ENCODE assay signal across 20 cellular contexts in the genomic region with DNA sequence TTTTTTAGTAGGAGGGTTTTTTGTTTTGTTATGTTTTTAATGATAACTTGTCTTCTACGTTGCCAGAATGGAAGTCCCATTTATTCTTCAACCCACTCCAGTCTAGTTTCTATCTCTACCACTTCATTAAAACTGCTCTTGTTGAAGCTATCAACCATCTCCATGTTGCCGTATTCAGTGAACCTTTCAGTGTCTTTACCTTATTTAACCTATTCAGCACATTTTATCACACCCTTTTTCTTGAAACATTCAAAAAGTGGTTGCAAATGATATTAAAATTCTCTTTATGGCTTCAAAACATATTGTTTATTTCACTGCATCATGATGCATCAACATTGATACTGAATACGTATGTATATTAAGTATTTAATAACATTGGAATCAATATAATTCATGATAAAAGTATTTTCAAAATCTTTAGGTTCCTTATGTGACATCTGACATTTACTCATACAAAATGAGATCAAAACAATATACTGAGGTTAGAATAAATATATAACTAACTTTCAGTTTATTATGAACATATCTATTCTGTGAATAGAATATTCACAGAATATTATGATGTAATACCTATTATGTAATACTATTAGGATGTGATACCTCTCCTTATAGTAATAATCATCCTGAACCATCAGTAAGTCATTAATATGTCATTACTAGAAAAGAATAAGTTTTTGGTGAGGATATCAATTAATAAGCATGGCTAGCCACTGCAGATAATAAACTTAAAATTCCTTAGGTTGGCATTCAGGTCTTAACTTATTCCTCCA.
"Had no signal": no experiment of that assay in that cellular context is flagged by ENCODE, and none has a peak within 500 bp of the region (broad histone marks: within the 10 kb centered on the region; RNA-seq: fewer than 3 reads in every experiment).

No MANE protein-coding gene starts in this region.

- FAIRE-seq: RCC 7860 had no signal

- H3K4me3 ChIP-seq: SJSA1, SK-N-MC had no signal

- H3K36me3 ChIP-seq: SJSA1 had no signal

- DNase-seq: KBM-7, MV-4-11, NCI-H1048, NCI-H1105, NCI-H1417, NCI-H146, NCI-H1694 treated with DMSO at 0.1 percent for 48 hours, NCI-H1930, NCI-H2081, NCI-H2107, NCI-H2227 treated with DMSO at 0.1 percent for 48 hours, NCI-H524, NCI-H526 treated with DMSO at 0.1 percent for 48 hours, NCI-H774, Right ventricle myocardium superior, RPMI8226, SIG-M5 had no signal

- H3K27ac ChIP-seq: SJSA1, SK-N-MC had no signal

- H3K9me3 ChIP-seq: SJSA1 had no signal

- H3K4me1 ChIP-seq: SJSA1 had no signal
